ENCODE assay signal across 18 cellular contexts in the genomic region with DNA sequence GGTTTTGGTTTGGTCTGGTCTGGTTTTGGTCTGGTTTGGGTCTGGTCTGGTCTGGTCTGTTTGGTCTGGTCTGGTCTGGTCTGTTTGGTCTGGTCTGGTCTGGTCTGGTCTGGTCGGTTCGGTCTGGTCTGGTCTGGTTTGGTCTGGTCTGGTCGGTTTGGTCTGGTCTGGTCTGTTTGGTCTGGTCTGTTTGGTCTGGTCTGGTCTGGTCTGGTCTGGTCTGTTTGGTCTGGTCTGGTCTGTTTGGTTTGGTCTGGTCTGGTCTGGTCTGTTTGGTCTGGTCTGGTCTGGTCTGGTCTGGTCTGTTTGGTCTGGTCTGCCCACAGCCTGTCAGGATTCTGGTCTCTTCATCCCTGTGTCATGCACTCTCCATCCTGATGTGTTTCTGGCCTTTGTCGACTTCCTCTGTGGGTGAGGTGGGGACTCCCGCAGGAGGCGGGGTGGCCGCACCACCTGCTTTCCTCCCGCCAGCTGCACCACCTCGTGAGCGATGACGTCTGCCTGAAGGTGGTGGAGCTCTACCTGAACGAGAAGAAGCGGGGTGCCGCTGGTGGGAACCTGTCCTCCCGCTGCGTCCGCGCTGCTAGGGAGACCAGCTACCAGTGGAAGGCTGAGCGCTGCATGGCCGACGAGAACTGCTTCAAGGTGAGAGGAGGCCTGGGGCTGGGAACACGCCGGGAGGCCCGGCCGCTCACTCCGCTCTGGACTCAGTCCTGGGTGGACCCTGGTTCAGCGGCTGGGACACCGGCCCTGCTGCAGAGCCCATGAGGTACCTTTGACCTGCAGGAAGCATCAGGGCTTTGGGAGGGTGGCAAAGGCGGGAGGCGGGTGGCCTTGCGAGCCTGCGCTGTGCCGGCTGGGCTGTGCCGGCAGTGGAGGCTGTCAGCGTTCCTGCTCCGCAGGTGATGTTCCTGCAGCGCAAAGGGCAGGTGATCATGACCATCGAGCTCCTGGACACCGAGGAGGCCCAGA. TPM values are rescaled to one million over a fixed set of nuclear protein-coding genes. Genes with fewer than 3 reads are reported as not detected.
DNase-seq lines count a peak whose midpoint lies in the region; ATAC-seq and TF ChIP-seq lines count a peak whose summit lies in the region.
"Had no signal": no experiment of that assay in that cellular context is flagged by ENCODE, and none has a peak within 500 bp of the region (broad histone marks: within the 10 kb centered on the region; RNA-seq: fewer than 3 reads in every experiment).

No MANE protein-coding gene starts in this region.

- intact Hi-C loops in Right ventricle myocardium superior (cut with DNase I), result no loop called here
- intact Hi-C loops in testis (cut with DNase I; ENCODE audit: low total_unique reads), result no loop called here

- H3K4me1 Mint-ChIP-seq in endodermal cell, result no peaks in the 10 kb centered on the region
- H3K4me1 Mint-ChIP-seq: nephron had no signal

- H3K4me1 ChIP-seq in right atrium auricular region (peaks cover 0 to 7% of the 10 kb centered on the region in 2 donors), Peyer's patch (peaks cover 0 to 7% (median 0%) of the 10 kb centered on the region in 4 donors), endodermal cell (ENCODE audit: control insufficient read depth, insufficient read depth, low read length) (no peaks in the 10 kb centered on the region), testis (peaks cover 11% of the 10 kb centered on the region)
- H3K4me1 ChIP-seq: Caco-2 had no signal

- peaks cover 1% of the 10 kb centered on the region for H3K9me3 Mint-ChIP-seq in endodermal cell

- H3K9ac ChIP-seq in endodermal cell (ENCODE audit: extremely low read depth, low read length, poor library complexity, severe bottlenecking), result no peak overlapping the region
- H3K9ac ChIP-seq: GM23248 had no signal

- H3K27ac ChIP-seq in right atrium auricular region (peak overlapping the region; percentile 5 to 40), Peyer's patch (peak overlapping the region in 2 of 4 donors; percentile 4 to 46), endodermal cell (ENCODE audit: low read depth, low read length) (peak overlapping the region; percentile 17), testis (peak overlapping the region; percentile 24 to 74)
- H3K27ac ChIP-seq: GM23248, suprapubic skin had no signal

- ATAC-seq in Right ventricle myocardium superior (ENCODE audit: poor library complexity), result no peak
- ATAC-seq in GM21390 (IDR thresholded peaks at IDR 0.05; ENCODE audit: unreplicated experiment), result no peak

- DNase-seq in right atrium auricular region (ENCODE audit: low spot score) (no peak), Right ventricle myocardium superior (no peak), Peyer's patch (peak in 2 of 3 donors; percentile 74 to 78), endodermal cell (no peak), testis (no peak), cerebellar nuclear complex (lab: John Stamatoyannopoulos, UW) (no peak), DMS153 (lab: John Stamatoyannopoulos, UW) (no peak)
- DNase-seq: activated CD4-positive, alpha-beta T cell treated with anti-CD3 and anti-CD28 coated beads for 48 hours; Caco-2; foreskin melanocyte; GM23248; NCI-H226; SIG-M5; T1000 had no signal

- TF ChIP-seq CTCF in right atrium auricular region (IDR thresholded peaks at IDR 0.05) (no peak), Peyer's patch (IDR thresholded peaks at IDR 0.05) (no peak), endodermal cell (conservative IDR thresholded peaks at IDR 0.05) (no peak), testis (IDR thresholded peaks at IDR 0.05) (no peak)

- no peaks in the 10 kb centered on the region for H3K9me3 ChIP-seq in right atrium auricular region
- peaks cover 0 to 2% (median 0%) of the 10 kb centered on the region in 4 donors for H3K9me3 ChIP-seq in Peyer's patch
- no peaks in the 10 kb centered on the region for H3K9me3 ChIP-seq in endodermal cell (ENCODE audit: control insufficient read depth, low read length)
- no peaks in the 10 kb centered on the region for H3K9me3 ChIP-seq in testis
- H3K9me3 ChIP-seq: suprapubic skin had no signal

- TF ChIP-seq POLR2A in Peyer's patch (IDR thresholded peaks at IDR 0.05) (no peak), testis (IDR thresholded peaks at IDR 0.05) (no peak)

- H3K4me3 Mint-ChIP-seq in endodermal cell, result no peak overlapping the region
- H3K4me3 Mint-ChIP-seq: nephron had no signal

- H3K27me3 Mint-ChIP-seq in endodermal cell (ENCODE audit: insufficient read depth), result no peaks in the 10 kb centered on the region

- H3K27ac Mint-ChIP-seq in endodermal cell, result no peak overlapping the region
- H3K27ac Mint-ChIP-seq: nephron had no signal

- WGBS in endodermal cell (ENCODE audit: insufficient coverage in 1 of 2, insufficient read length in 1 of 2), 2 experiments, result 97 to 99% methylated on average over 19 to 39 of the region's 39 CpGs
- 93 to 96% methylated on average over 11 to 39 of the region's 39 CpGs for WGBS in testis, 2 donors

- no peaks in the 10 kb centered on the region for H3K27me3 ChIP-seq in right atrium auricular region
- no peaks in the 10 kb centered on the region for H3K27me3 ChIP-seq in Peyer's patch
- no peaks in the 10 kb centered on the region for H3K27me3 ChIP-seq in endodermal cell (ENCODE audit: control insufficient read depth, insufficient read depth, low read length, poor library complexity, severe bottlenecking)
- H3K27me3 ChIP-seq in testis, result no peaks in the 10 kb centered on the region
- H3K27me3 ChIP-seq: suprapubic skin had no signal

- H3K4me3 ChIP-seq in right atrium auricular region (no peak overlapping the region), Peyer's patch (no peak overlapping the region), endodermal cell (ENCODE audit: low read length) (no peak overlapping the region), testis (no peak overlapping the region)
- H3K4me3 ChIP-seq: GM23248, suprapubic skin had no signal

- H3K36me3 ChIP-seq in right atrium auricular region (peaks cover 66% of the 10 kb centered on the region), Peyer's patch (peaks cover 0 to 60% (median 0%) of the 10 kb centered on the region in 3 donors), endodermal cell (ENCODE audit: control insufficient read depth, insufficient read depth, low read length) (peaks cover 37% of the 10 kb centered on the region), testis (ENCODE audit: low read depth, missing control alignments) (no peaks in the 10 kb centered on the region)

- H3K36me3 Mint-ChIP-seq in endodermal cell (ENCODE audit: low read depth), result peaks cover 63% of the 10 kb centered on the region

RNA-seq across cellular contexts. Expression of gene F2RL3, which starts 12.9 kb away (rescaled TPM):
- total RNA-seq in right atrium auricular region, result 1 to 10 TPM; 5.9 to 6.4 TPM
- total RNA-seq in Right ventricle myocardium superior, result 0.16 TPM
- total RNA-seq in Peyer's patch, result 10 to 100 TPM in 1 of 4 donors, 1 to 10 TPM in 3; 3.9 to 11.6 (median 5.1) TPM
- total RNA-seq in endodermal cell, result not detected
- polyA plus RNA-seq in endodermal cell (2013, experiment 1 of 2), result not detected
- polyA plus RNA-seq in endodermal cell (2013, experiment 2 of 2), result not detected
- total RNA-seq in testis, result 1 to 10 TPM; 4.6 to 6.9 TPM
- polyA plus RNA-seq in testis (ENCODE audit: insufficient read depth, low read depth, low replicate concordance), result 4.4 TPM
- total RNA-seq: Caco-2, GM23248, M059J had no signal
- polyA plus RNA-seq: GM23248 had no signal

RNA-seq across cellular contexts. Expression of gene SIN3B, which starts 46.7 kb away (rescaled TPM):
- total RNA-seq in right atrium auricular region (10 to 100 TPM; 15.4 to 17.9 TPM), Right ventricle myocardium superior (21.9 TPM), Peyer's patch (100 to 1,000 TPM in 1 of 4 donors, 10 to 100 TPM in 3; 32.4 to 459 (median 86.2) TPM), endodermal cell (10 to 100 TPM; 68.0 to 78.4 TPM), testis (100 to 1,000 TPM; 231 to 283 TPM)
- polyA plus RNA-seq in endodermal cell (2013, experiment 1 of 2), result 52.3 TPM
- polyA plus RNA-seq in endodermal cell (2013, experiment 2 of 2), result 49.2 TPM
- 70.6 TPM for polyA plus RNA-seq in testis (ENCODE audit: insufficient read depth, low read depth, low replicate concordance)

Comparison
In these comparisons a context has a peak if more than half of its experiments do, and no peak if none do; other contexts are left out.
1. DNase-seq: peak in Peyer's patch (2 of 3); none in right atrium auricular region (single experiment), Right ventricle myocardium superior (single experiment), endodermal cell (single experiment), testis (single experiment), cerebellar nuclear complex (0 of 2) and DMS153 (single experiment).